ENCODE assay signal across 1 cellular context in the genomic region with DNA sequence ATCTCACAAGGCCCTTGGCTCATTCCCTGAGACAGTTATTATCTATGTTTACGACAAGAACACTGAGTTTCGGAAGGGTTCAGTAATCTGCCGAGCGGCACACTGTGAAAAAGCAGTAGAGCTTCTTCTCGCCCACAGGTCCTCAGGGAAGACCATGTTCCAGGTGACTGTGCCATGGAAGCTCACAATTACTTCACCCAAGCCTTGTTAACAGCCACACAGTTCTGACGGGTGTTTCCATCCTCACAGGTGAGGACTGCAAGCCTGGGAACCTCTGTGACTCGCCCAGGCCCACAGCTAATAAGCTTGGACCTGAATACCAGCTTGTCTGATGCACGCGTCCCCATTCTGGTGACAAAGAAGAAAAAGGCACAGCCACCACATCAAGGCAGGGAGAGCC.
TF ChIP-seq lines count a peak whose summit lies in the region.

No MANE protein-coding gene starts in this region.

TF ChIP-seq in GM12891, 5 proteins besides CTCF, POLR2A, EP300 and RAD21:
- TF ChIP-seq PAX5 (IDR thresholded peaks at IDR 0.05; ENCODE audit: insufficient read depth, low read length, severe bottlenecking) (no peak), SPI1 (IDR thresholded peaks at IDR 0.05; ENCODE audit: low read depth, low read length) (no peak)
